2 cellular contexts compared by ENCODE assay signal in the genomic region with DNA sequence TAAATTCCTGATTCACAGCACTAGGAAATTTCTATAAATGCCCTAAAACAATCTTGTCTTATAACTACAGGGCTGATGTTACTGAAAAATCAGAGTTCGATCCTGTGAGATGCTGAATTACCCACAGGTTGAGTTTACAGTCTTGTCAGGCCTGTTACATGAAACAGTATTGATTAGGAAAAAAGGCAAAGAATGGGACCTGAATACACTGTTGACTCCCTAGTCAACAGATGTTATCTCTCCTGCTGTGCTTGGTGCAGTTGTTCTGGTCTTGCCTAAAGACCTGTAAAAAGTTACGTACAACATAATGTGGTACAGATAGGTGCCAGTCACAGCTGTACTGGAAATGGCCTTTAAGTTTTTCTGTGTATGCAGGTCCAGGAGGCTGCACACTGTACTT.
TF ChIP-seq lines count a peak whose summit lies in the region.

No MANE protein-coding gene starts in this region.

TF ChIP-seq in HepG2, 621 proteins besides CTCF, POLR2A, EP300 and RAD21 (continues in another document):
- TF ChIP-seq ZNF441 (CRISPR knock-in tag; IDR thresholded peaks at IDR 0.05; ENCODE audit: borderline replicate concordance) (no peak), THAP9 (CRISPR knock-in tag; IDR thresholded peaks at IDR 0.05; ENCODE audit: borderline replicate concordance) (no peak), ZNF749 (CRISPR knock-in tag; IDR thresholded peaks at IDR 0.05; ENCODE audit: borderline replicate concordance) (no peak), PHF20 (CRISPR knock-in tag; IDR thresholded peaks at IDR 0.05) (no peak), MIER3 (CRISPR knock-in tag; IDR thresholded peaks at IDR 0.05; ENCODE audit: borderline replicate concordance) (no peak), ZNF468 (CRISPR knock-in tag; IDR thresholded peaks at IDR 0.05) (no peak), CCDC6 (CRISPR knock-in tag; IDR thresholded peaks at IDR 0.05) (no peak), ARNT (IDR thresholded peaks at IDR 0.05) (no peak), SOX13 (IDR thresholded peaks at IDR 0.05) (no peak), SOX13 (CRISPR knock-in tag; conservative IDR thresholded peaks at IDR 0.05 in 1 of 2, IDR thresholded peaks at IDR 0.05 in 1 of 2) (peak in 1 of 2 experiments; percentile 62; a peak in 2 of 4 replicates), ZNF460 (CRISPR knock-in tag; IDR thresholded peaks at IDR 0.05; ENCODE audit: borderline replicate concordance) (no peak), AHR (CRISPR knock-in tag; IDR thresholded peaks at IDR 0.05) (no peak), TAF1 (CRISPR knock-in tag; IDR thresholded peaks at IDR 0.05) (no peak), ZNF800 (CRISPR knock-in tag; IDR thresholded peaks at IDR 0.05) (no peak), ZNF777 (CRISPR knock-in tag; IDR thresholded peaks at IDR 0.05) (no peak), ZNF773 (CRISPR knock-in tag; IDR thresholded peaks at IDR 0.05; ENCODE audit: borderline replicate concordance) (no peak), CAMTA2 (CRISPR knock-in tag; IDR thresholded peaks at IDR 0.05; ENCODE audit: borderline replicate concordance) (no peak), ZMYM3 (CRISPR knock-in tag; IDR thresholded peaks at IDR 0.05) (0 out of 2 replicates have a peak, but pooled peaks have one; percentile 23), CREM (IDR thresholded peaks at IDR 0.05) (no peak), CREM (CRISPR knock-in tag; IDR thresholded peaks at IDR 0.05) (no peak), SALL1 (CRISPR knock-in tag; IDR thresholded peaks at IDR 0.05) (no peak), GLMP (CRISPR knock-in tag; IDR thresholded peaks at IDR 0.05; ENCODE audit: borderline replicate concordance) (no peak), KAT7 (CRISPR knock-in tag; IDR thresholded peaks at IDR 0.05; ENCODE audit: borderline replicate concordance) (no peak)
- TF ChIP-seq, protein P1, sequence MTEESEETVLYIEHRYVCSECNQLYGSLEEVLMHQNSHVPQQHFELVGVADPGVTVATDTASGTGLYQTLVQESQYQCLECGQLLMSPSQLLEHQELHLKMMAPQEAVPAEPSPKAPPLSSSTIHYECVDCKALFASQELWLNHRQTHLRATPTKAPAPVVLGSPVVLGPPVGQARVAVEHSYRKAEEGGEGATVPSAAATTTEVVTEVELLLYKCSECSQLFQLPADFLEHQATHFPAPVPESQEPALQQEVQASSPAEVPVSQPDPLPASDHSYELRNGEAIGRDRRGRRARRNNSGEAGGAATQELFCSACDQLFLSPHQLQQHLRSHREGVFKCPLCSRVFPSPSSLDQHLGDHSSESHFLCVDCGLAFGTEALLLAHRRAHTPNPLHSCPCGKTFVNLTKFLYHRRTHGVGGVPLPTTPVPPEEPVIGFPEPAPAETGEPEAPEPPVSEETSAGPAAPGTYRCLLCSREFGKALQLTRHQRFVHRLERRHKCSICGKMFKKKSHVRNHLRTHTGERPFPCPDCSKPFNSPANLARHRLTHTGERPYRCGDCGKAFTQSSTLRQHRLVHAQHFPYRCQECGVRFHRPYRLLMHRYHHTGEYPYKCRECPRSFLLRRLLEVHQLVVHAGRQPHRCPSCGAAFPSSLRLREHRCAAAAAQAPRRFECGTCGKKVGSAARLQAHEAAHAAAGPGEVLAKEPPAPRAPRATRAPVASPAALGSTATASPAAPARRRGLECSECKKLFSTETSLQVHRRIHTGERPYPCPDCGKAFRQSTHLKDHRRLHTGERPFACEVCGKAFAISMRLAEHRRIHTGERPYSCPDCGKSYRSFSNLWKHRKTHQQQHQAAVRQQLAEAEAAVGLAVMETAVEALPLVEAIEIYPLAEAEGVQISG (CRISPR knock-in tag; IDR thresholded peaks at IDR 0.05), result no peak

TF ChIP-seq in H1, 55 proteins besides CTCF, POLR2A, EP300 and RAD21:
- no peak for TF ChIP-seq RFX5 (IDR thresholded peaks at IDR 0.05; ENCODE audit: borderline replicate concordance, low read depth, low read length)
- TF ChIP-seq, protein P2, sequence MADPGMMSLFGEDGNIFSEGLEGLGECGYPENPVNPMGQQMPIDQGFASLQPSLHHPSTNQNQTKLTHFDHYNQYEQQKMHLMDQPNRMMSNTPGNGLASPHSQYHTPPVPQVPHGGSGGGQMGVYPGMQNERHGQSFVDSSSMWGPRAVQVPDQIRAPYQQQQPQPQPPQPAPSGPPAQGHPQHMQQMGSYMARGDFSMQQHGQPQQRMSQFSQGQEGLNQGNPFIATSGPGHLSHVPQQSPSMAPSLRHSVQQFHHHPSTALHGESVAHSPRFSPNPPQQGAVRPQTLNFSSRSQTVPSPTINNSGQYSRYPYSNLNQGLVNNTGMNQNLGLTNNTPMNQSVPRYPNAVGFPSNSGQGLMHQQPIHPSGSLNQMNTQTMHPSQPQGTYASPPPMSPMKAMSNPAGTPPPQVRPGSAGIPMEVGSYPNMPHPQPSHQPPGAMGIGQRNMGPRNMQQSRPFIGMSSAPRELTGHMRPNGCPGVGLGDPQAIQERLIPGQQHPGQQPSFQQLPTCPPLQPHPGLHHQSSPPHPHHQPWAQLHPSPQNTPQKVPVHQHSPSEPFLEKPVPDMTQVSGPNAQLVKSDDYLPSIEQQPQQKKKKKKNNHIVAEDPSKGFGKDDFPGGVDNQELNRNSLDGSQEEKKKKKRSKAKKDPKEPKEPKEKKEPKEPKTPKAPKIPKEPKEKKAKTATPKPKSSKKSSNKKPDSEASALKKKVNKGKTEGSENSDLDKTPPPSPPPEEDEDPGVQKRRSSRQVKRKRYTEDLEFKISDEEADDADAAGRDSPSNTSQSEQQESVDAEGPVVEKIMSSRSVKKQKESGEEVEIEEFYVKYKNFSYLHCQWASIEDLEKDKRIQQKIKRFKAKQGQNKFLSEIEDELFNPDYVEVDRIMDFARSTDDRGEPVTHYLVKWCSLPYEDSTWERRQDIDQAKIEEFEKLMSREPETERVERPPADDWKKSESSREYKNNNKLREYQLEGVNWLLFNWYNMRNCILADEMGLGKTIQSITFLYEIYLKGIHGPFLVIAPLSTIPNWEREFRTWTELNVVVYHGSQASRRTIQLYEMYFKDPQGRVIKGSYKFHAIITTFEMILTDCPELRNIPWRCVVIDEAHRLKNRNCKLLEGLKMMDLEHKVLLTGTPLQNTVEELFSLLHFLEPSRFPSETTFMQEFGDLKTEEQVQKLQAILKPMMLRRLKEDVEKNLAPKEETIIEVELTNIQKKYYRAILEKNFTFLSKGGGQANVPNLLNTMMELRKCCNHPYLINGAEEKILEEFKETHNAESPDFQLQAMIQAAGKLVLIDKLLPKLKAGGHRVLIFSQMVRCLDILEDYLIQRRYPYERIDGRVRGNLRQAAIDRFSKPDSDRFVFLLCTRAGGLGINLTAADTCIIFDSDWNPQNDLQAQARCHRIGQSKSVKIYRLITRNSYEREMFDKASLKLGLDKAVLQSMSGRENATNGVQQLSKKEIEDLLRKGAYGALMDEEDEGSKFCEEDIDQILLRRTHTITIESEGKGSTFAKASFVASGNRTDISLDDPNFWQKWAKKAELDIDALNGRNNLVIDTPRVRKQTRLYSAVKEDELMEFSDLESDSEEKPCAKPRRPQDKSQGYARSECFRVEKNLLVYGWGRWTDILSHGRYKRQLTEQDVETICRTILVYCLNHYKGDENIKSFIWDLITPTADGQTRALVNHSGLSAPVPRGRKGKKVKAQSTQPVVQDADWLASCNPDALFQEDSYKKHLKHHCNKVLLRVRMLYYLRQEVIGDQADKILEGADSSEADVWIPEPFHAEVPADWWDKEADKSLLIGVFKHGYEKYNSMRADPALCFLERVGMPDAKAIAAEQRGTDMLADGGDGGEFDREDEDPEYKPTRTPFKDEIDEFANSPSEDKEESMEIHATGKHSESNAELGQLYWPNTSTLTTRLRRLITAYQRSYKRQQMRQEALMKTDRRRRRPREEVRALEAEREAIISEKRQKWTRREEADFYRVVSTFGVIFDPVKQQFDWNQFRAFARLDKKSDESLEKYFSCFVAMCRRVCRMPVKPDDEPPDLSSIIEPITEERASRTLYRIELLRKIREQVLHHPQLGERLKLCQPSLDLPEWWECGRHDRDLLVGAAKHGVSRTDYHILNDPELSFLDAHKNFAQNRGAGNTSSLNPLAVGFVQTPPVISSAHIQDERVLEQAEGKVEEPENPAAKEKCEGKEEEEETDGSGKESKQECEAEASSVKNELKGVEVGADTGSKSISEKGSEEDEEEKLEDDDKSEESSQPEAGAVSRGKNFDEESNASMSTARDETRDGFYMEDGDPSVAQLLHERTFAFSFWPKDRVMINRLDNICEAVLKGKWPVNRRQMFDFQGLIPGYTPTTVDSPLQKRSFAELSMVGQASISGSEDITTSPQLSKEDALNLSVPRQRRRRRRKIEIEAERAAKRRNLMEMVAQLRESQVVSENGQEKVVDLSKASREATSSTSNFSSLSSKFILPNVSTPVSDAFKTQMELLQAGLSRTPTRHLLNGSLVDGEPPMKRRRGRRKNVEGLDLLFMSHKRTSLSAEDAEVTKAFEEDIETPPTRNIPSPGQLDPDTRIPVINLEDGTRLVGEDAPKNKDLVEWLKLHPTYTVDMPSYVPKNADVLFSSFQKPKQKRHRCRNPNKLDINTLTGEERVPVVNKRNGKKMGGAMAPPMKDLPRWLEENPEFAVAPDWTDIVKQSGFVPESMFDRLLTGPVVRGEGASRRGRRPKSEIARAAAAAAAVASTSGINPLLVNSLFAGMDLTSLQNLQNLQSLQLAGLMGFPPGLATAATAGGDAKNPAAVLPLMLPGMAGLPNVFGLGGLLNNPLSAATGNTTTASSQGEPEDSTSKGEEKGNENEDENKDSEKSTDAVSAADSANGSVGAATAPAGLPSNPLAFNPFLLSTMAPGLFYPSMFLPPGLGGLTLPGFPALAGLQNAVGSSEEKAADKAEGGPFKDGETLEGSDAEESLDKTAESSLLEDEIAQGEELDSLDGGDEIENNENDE (IDR thresholded peaks at IDR 0.05; ENCODE audit: insufficient replicate concordance, low read length), result no peak
- no peak for TF ChIP-seq TCF12 (IDR thresholded peaks at IDR 0.05; ENCODE audit: low read depth, low read length)
- no peak for TF ChIP-seq KDM4A (IDR thresholded peaks at IDR 0.05; ENCODE audit: low read depth, low read length, severe bottlenecking)
- no peak for TF ChIP-seq FOSL1 (IDR thresholded peaks at IDR 0.05; ENCODE audit: insufficient read depth, low read depth, low read length)
- no peak for TF ChIP-seq RBBP5 (IDR thresholded peaks at IDR 0.05; ENCODE audit: borderline replicate concordance, low read depth, low read length)
- TF ChIP-seq YY1 (IDR thresholded peaks at IDR 0.05; ENCODE audit: low read depth, low read length), result no peak
- no peak for TF ChIP-seq JUN (IDR thresholded peaks at IDR 0.05; ENCODE audit: low read depth, low read length)
